2 cellular contexts compared by ENCODE assay signal in the genomic region with DNA sequence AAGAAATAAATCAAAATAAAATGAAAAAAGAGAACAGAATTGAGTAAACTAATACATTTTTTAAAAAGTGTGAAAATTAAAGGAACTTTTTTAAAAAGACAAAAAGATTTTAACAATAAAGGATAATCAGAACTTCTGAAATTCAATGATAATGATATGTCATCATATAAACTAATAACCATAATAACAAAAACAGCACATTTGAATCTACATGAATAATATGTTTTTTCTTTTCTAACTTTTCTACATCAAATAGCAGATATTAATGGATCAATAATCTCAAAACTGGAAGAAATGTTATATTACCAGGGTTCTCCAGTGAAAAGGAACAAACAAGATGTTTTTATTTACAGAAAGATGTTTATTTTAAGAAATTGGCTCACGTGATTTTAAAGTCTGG.
TF ChIP-seq lines count a peak whose summit lies in the region.

No MANE protein-coding gene starts in this region.

TF ChIP-seq in K562, 482 proteins besides CTCF, POLR2A, EP300 and RAD21 (continues in another document):
- no peak for TF ChIP-seq FOXO4 (CRISPR knock-in tag; IDR thresholded peaks at IDR 0.05)
- no peak for TF ChIP-seq ZNF24 (IDR thresholded peaks at IDR 0.05)
- TF ChIP-seq RCOR1 (IDR thresholded peaks at IDR 0.05; ENCODE audit: borderline replicate concordance in 1 of 2, low read depth in 2 of 2, low read length in 2 of 2), result no peak
- TF ChIP-seq TFAM (CRISPR knock-in tag; conservative IDR thresholded peaks at IDR 0.05), result 0 out of 2 replicates have a peak, but pooled peaks have one; percentile 53
- TF ChIP-seq RUNX1 (IDR thresholded peaks at IDR 0.05; ENCODE audit: low read depth), result no peak
- peak; percentile 63; the same call in 1 of the 2 replicates for TF ChIP-seq ZNF316 (IDR thresholded peaks at IDR 0.05)
- no peak for TF ChIP-seq ZNF384 (IDR thresholded peaks at IDR 0.05; ENCODE audit: low read depth, low read length)
- TF ChIP-seq, protein P1, sequence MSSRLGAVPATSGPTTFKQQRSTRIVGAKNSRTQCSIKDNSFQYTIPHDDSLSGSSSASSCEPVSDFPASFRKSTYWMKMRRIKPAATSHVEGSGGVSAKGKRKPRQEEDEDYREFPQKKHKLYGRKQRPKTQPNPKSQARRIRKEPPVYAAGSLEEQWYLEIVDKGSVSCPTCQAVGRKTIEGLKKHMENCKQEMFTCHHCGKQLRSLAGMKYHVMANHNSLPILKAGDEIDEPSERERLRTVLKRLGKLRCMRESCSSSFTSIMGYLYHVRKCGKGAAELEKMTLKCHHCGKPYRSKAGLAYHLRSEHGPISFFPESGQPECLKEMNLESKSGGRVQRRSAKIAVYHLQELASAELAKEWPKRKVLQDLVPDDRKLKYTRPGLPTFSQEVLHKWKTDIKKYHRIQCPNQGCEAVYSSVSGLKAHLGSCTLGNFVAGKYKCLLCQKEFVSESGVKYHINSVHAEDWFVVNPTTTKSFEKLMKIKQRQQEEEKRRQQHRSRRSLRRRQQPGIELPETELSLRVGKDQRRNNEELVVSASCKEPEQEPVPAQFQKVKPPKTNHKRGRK (tag; IDR thresholded peaks at IDR 0.05), result no peak
- TF ChIP-seq NRF1 (conservative IDR thresholded peaks at IDR 0.05 in 1 of 2, IDR thresholded peaks at IDR 0.05 in 1 of 2), result no peak
- TF ChIP-seq RHOXF2B (CRISPR knock-in tag; conservative IDR thresholded peaks at IDR 0.05), result no peak
- no peak for TF ChIP-seq KAT7 (CRISPR knock-in tag; IDR thresholded peaks at IDR 0.05; ENCODE audit: borderline replicate concordance)
- no peak for TF ChIP-seq ATF7 (IDR thresholded peaks at IDR 0.05)
- TF ChIP-seq TFE3 (CRISPR knock-in tag; IDR thresholded peaks at IDR 0.05), result 0 out of 2 replicates have a peak, but pooled peaks have one; percentile 44
- TF ChIP-seq SAFB2 (IDR thresholded peaks at IDR 0.05; ENCODE audit: borderline replicate concordance, low read depth, low read length, severe bottlenecking), result peak; percentile 55
- no peak for TF ChIP-seq HMGN3 (IDR thresholded peaks at IDR 0.05; ENCODE audit: borderline replicate concordance, extremely low read depth, insufficient read length, low read depth, low read length)
- no peak for TF ChIP-seq ZNF431 (CRISPR knock-in tag; IDR thresholded peaks at IDR 0.05)
- no peak for TF ChIP-seq ARHGAP35 (IDR thresholded peaks at IDR 0.05; ENCODE audit: partially characterized antibody)
- TF ChIP-seq ZNF23 (CRISPR knock-in tag; IDR thresholded peaks at IDR 0.05), result no peak
- TF ChIP-seq MED1 (CRISPR knock-in tag; IDR thresholded peaks at IDR 0.05; ENCODE audit: borderline replicate concordance), result no peak
- no peak for TF ChIP-seq ZKSCAN8 (CRISPR knock-in tag; IDR thresholded peaks at IDR 0.05)
- TF ChIP-seq, protein P2, sequence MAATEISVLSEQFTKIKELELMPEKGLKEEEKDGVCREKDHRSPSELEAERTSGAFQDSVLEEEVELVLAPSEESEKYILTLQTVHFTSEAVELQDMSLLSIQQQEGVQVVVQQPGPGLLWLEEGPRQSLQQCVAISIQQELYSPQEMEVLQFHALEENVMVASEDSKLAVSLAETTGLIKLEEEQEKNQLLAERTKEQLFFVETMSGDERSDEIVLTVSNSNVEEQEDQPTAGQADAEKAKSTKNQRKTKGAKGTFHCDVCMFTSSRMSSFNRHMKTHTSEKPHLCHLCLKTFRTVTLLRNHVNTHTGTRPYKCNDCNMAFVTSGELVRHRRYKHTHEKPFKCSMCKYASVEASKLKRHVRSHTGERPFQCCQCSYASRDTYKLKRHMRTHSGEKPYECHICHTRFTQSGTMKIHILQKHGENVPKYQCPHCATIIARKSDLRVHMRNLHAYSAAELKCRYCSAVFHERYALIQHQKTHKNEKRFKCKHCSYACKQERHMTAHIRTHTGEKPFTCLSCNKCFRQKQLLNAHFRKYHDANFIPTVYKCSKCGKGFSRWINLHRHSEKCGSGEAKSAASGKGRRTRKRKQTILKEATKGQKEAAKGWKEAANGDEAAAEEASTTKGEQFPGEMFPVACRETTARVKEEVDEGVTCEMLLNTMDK (IDR thresholded peaks at IDR 0.05; ENCODE audit: borderline replicate concordance, insufficient read depth, low read depth, low read length, poor library complexity, severe bottlenecking), result no peak
- TF ChIP-seq ZNF696 (CRISPR knock-in tag; conservative IDR thresholded peaks at IDR 0.05), result no peak
- 0 out of 2 replicates have a peak, but pooled peaks have one; percentile 7 for TF ChIP-seq MAFG (tag; conservative IDR thresholded peaks at IDR 0.05)
- no peak for TF ChIP-seq KLF1 (tag; IDR thresholded peaks at IDR 0.05)
- TF ChIP-seq CBFB (CRISPR knock-in tag; IDR thresholded peaks at IDR 0.05), result no peak

TF ChIP-seq in HepG2, 621 proteins besides CTCF, POLR2A, EP300 and RAD21:
- TF ChIP-seq ZNF609 (CRISPR knock-in tag; IDR thresholded peaks at IDR 0.05; ENCODE audit: borderline replicate concordance) (no peak), SNAPC5 (CRISPR knock-in tag; IDR thresholded peaks at IDR 0.05; ENCODE audit: borderline replicate concordance) (no peak), POLR2AphosphoS5 (IDR thresholded peaks at IDR 0.05; ENCODE audit: low read depth, low read length) (no peak), ZNF317 (CRISPR knock-in tag; IDR thresholded peaks at IDR 0.05) (no peak), ZNF343 (CRISPR knock-in tag; IDR thresholded peaks at IDR 0.05) (no peak), ERF (CRISPR knock-in tag; IDR thresholded peaks at IDR 0.05) (no peak), YY1 (IDR thresholded peaks at IDR 0.05; ENCODE audit: insufficient read depth, insufficient replicate concordance, low read depth, low read length) (no peak), SMYD3 (CRISPR knock-in tag; IDR thresholded peaks at IDR 0.05) (no peak), ZNF557 (CRISPR knock-in tag; IDR thresholded peaks at IDR 0.05) (no peak), ZNF605 (CRISPR knock-in tag; IDR thresholded peaks at IDR 0.05) (no peak)
- TF ChIP-seq, protein P3, sequence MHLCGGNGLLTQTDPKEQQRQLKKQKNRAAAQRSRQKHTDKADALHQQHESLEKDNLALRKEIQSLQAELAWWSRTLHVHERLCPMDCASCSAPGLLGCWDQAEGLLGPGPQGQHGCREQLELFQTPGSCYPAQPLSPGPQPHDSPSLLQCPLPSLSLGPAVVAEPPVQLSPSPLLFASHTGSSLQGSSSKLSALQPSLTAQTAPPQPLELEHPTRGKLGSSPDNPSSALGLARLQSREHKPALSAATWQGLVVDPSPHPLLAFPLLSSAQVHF (CRISPR knock-in tag; IDR thresholded peaks at IDR 0.05), result no peak
- TF ChIP-seq, protein P4, sequence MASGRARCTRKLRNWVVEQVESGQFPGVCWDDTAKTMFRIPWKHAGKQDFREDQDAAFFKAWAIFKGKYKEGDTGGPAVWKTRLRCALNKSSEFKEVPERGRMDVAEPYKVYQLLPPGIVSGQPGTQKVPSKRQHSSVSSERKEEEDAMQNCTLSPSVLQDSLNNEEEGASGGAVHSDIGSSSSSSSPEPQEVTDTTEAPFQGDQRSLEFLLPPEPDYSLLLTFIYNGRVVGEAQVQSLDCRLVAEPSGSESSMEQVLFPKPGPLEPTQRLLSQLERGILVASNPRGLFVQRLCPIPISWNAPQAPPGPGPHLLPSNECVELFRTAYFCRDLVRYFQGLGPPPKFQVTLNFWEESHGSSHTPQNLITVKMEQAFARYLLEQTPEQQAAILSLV (CRISPR knock-in tag; IDR thresholded peaks at IDR 0.05; ENCODE audit: borderline replicate concordance), result no peak
- TF ChIP-seq, protein P5, sequence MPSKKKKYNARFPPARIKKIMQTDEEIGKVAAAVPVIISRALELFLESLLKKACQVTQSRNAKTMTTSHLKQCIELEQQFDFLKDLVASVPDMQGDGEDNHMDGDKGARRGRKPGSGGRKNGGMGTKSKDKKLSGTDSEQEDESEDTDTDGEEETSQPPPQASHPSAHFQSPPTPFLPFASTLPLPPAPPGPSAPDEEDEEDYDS (CRISPR knock-in tag; IDR thresholded peaks at IDR 0.05), result no peak
- TF ChIP-seq, protein P6, sequence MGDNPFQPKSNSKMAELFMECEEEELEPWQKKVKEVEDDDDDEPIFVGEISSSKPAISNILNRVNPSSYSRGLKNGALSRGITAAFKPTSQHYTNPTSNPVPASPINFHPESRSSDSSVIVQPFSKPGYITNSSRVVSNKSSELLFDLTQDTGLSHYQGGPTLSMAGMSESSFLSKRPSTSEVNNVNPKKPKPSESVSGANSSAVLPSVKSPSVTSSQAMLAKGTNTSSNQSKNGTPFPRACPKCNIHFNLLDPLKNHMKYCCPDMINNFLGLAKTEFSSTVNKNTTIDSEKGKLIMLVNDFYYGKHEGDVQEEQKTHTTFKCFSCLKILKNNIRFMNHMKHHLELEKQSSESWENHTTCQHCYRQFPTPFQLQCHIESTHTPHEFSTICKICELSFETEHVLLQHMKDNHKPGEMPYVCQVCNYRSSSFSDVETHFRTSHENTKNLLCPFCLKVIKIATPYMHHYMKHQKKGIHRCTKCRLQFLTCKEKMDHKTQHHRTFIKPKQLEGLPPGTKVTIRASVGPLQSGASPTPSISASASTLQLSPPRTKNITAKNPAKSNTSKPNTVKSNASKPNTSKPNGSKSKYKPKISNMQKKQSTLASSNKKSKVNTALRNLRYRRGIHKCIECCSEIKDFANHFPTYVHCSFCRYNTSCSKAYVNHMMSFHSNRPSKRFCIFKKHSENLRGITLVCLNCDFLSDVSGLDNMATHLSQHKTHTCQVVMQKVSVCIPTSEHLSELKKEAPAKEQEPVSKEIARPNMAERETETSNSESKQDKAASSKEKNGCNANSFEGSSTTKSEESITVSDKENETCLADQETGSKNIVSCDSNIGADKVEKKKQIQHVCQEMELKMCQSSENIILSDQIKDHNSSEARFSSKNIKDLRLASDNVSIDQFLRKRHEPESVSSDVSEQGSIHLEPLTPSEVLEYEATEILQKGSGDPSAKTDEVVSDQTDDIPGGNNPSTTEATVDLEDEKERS (CRISPR knock-in tag; IDR thresholded peaks at IDR 0.05), result no peak
